22 cellular contexts compared by ENCODE assay signal in genomic region chr11:46385169-46386004, GRCh38. TPM values are rescaled to one million over a fixed set of nuclear protein-coding genes. Genes with fewer than 3 reads are reported as not detected.
"Had no signal": no experiment of that assay in that cellular context is flagged by ENCODE, and none has a peak within 500 bp of the region (broad histone marks: within the 10 kb centered on the region; RNA-seq: fewer than 3 reads in every experiment).

No MANE protein-coding gene starts in this region.

- H3K9me3 Mint-ChIP-seq: central memory CD8-positive, alpha-beta T cell; stimulated activated effector memory CD8-positive, alpha-beta T cell treated with anti-CD3 and anti-CD28 coated beads, Interleukin-12 subunit alpha, Interleukin-12 subunit beta, amount 100 ng/mL, for 72 hours; stimulated activated naive CD8-positive, alpha-beta T cell treated with anti-CD3 and anti-CD28 coated beads, Interleukin-15, Interleukin-2, amounts not matched to agents 100 ng/mL and 50 ng/mL, for 24 hours; T-helper 1 cell treated with Interleukin-12 subunit alpha and Interleukin-12 subunit beta and Interleukin-4 antibody, amounts not matched to agents 30 μg/mL and 1 μg/mL, for 36 hours had no signal

- H3K27ac ChIP-seq: epithelial cell of prostate, esophagus squamous epithelium, upper lobe of right lung, VCaP had no signal

- H3K9me3 ChIP-seq: esophagus squamous epithelium, upper lobe of right lung had no signal

- H3K27ac Mint-ChIP-seq: naive B cell; stimulated activated naive CD8-positive, alpha-beta T cell treated with anti-CD3 and anti-CD28 coated beads, Interleukin-15, Interleukin-2, amounts not matched to agents 100 ng/mL and 50 ng/mL, for 24 hours had no signal

- H3K36me3 ChIP-seq: esophagus squamous epithelium, upper lobe of right lung had no signal

- DNase-seq: activated CD4-positive, alpha-beta T cell treated with anti-CD3 and anti-CD28 coated beads for 4 hours; activated CD4-positive, alpha-beta T cell treated with anti-CD3 and anti-CD28 coated beads, Interleukin-2, amount 50 U/mL, for 4 hours; activated gamma-delta T cell; activated naive CD4-positive, alpha-beta T cell treated with anti-CD3 and anti-CD28 coated beads, Interleukin-2, amount 50 U/mL, for 16 hours; dermis blood vessel endothelial cell; effector CD8-positive, alpha-beta T cell; esophagus squamous epithelium; foreskin melanocyte; left ventricle myocardium superior; naive B cell; stimulated activated CD4-positive, alpha-beta T cell treated with anti-CD3 and anti-CD28 coated beads, Interleukin-4, amount 100 ng/mL, for 1 hour; SW 1271; T-helper 9 cell; upper lobe of right lung had no signal

- H3K4me3 ChIP-seq: esophagus squamous epithelium, upper lobe of right lung had no signal

- H3K4me3 Mint-ChIP-seq: central memory CD8-positive, alpha-beta T cell; stimulated activated effector memory CD8-positive, alpha-beta T cell treated with anti-CD3 and anti-CD28 coated beads, Interleukin-12 subunit alpha, Interleukin-12 subunit beta, amount 100 ng/mL, for 72 hours; stimulated activated naive CD8-positive, alpha-beta T cell treated with anti-CD3 and anti-CD28 coated beads, Interleukin-15, Interleukin-2, amounts not matched to agents 100 ng/mL and 50 ng/mL, for 24 hours; T-helper 1 cell treated with Interleukin-12 subunit alpha and Interleukin-12 subunit beta and Interleukin-4 antibody, amounts not matched to agents 30 μg/mL and 1 μg/mL, for 36 hours had no signal

RNA-seq across cellular contexts. Expression of gene CHRM4, which starts 6.2 kb away (rescaled TPM):
- total RNA-seq: bronchial epithelial cell, esophagus squamous epithelium, left ventricle myocardium superior, lung microvascular endothelial cell had no signal
